In genomic region chr2:59366288-59366687, GRCh38 we compare ENCODE assay signal across 7 cellular contexts.
"Had no signal": no experiment of that assay in that cellular context is flagged by ENCODE, and none has a peak within 500 bp of the region (broad histone marks: within the 10 kb centered on the region; RNA-seq: fewer than 3 reads in every experiment).

No MANE protein-coding gene starts in this region.

- DNase-seq: GDM1, GF-D8 had no signal

- ATAC-seq: GM12878 had no signal

- H3K4me3 ChIP-seq: GM12878 had no signal

- FAIRE-seq: GM12878, GM12891, GM12892, GM18507, GM19239 had no signal
